1 cellular context compared by ENCODE assay signal in the genomic region with DNA sequence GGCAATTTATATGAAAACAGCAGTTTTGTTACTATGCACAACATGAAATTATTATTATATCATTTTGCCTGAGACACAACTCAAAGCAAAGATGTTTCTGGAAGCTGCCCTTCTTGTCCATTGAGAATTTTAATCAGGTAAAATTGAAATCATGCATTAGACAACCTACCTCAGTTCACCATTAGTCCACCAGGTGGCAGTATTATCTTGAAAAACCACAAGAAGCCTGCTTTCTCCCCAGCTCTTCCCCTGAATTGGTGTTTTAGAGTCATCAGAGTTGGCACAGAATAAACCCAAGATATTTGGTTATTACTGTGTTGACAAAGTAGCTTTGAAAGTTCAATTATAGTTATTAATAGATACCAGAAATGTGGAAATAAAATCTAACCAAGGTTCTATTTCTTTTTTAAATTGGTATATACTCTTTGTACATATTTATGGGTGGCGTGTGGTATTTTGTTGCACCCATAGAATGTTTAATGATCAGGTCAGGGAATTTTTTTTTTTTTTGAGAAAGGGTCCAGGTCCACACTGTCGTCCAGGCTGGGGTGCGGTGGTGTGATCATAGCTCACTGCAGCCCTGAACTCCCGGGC.
A peak's percentile ranks its signal among the peaks of the same experiment; 100 is the strongest.
TF ChIP-seq lines count a peak whose summit lies in the region.

No MANE protein-coding gene starts in this region.

TF ChIP-seq in HEK293, 187 proteins besides CTCF, POLR2A, EP300 and RAD21 (continued from another document):
- TF ChIP-seq ZBTB44 (tag by site-specific recombination; IDR thresholded peaks at IDR 0.05) (no peak), ZNF398 (tag by site-specific recombination; IDR thresholded peaks at IDR 0.05) (no peak), YY1 (tag by site-specific recombination; IDR thresholded peaks at IDR 0.05) (no peak), ZNF133 (tag by site-specific recombination; IDR thresholded peaks at IDR 0.05) (no peak), ZBTB11 (tag by site-specific recombination; conservative IDR thresholded peaks at IDR 0.05; ENCODE audit: low read depth) (no peak), BCL11A (tag by site-specific recombination; IDR thresholded peaks at IDR 0.05; ENCODE audit: low read depth) (no peak), ZNF776 (tag by site-specific recombination; IDR thresholded peaks at IDR 0.05; ENCODE audit: borderline replicate concordance) (no peak), ZNF169 (tag by site-specific recombination; IDR thresholded peaks at IDR 0.05) (no peak), ZNF747 (tag by site-specific recombination; IDR thresholded peaks at IDR 0.05) (no peak), ZNF157 (tag by site-specific recombination; IDR thresholded peaks at IDR 0.05) (no peak), GLI4 (tag by site-specific recombination; IDR thresholded peaks at IDR 0.05) (no peak), ZNF48 (tag by site-specific recombination; IDR thresholded peaks at IDR 0.05) (no peak), ZNF621 (tag by site-specific recombination; IDR thresholded peaks at IDR 0.05) (no peak), ZNF830 (tag by site-specific recombination; IDR thresholded peaks at IDR 0.05; ENCODE audit: low read depth) (no peak), ZNF843 (tag by site-specific recombination; IDR thresholded peaks at IDR 0.05) (no peak), ZNF10 (tag by site-specific recombination; IDR thresholded peaks at IDR 0.05) (peak; percentile 65; the same call in 1 of the 2 replicates), ZFHX2 (tag by site-specific recombination; conservative IDR thresholded peaks at IDR 0.05) (no peak), ZNF580 (tag by site-specific recombination; IDR thresholded peaks at IDR 0.05) (no peak), ZNF2 (tag by site-specific recombination; IDR thresholded peaks at IDR 0.05) (0 out of 2 replicates have a peak, but pooled peaks have one; percentile 33), SP2 (tag by site-specific recombination; IDR thresholded peaks at IDR 0.05) (no peak), ZNF433 (tag by site-specific recombination; IDR thresholded peaks at IDR 0.05; ENCODE audit: low read depth) (no peak), TRIM28 (IDR thresholded peaks at IDR 0.05; ENCODE audit: borderline replicate concordance, low read length) (no peak), ZNF114 (tag by site-specific recombination; IDR thresholded peaks at IDR 0.05) (no peak), ZNF473 (tag by site-specific recombination; IDR thresholded peaks at IDR 0.05) (no peak), ZNF184 (tag by site-specific recombination; IDR thresholded peaks at IDR 0.05) (no peak; the same call in 1 of the 2 replicates), GFI1B (tag by site-specific recombination; IDR thresholded peaks at IDR 0.05) (no peak), ZNF37A (tag by site-specific recombination; IDR thresholded peaks at IDR 0.05) (no peak), ZNF155 (tag by site-specific recombination; IDR thresholded peaks at IDR 0.05) (no peak), ZNF571 (tag by site-specific recombination; IDR thresholded peaks at IDR 0.05) (no peak), ZNF654 (tag by site-specific recombination; IDR thresholded peaks at IDR 0.05; ENCODE audit: low read depth) (peak; percentile 91), PRDM4 (tag by site-specific recombination; IDR thresholded peaks at IDR 0.05) (no peak), ZXDB (tag by site-specific recombination; IDR thresholded peaks at IDR 0.05) (no peak), ZNF239 (tag by site-specific recombination; IDR thresholded peaks at IDR 0.05) (no peak)
- TF ChIP-seq, protein P1, sequence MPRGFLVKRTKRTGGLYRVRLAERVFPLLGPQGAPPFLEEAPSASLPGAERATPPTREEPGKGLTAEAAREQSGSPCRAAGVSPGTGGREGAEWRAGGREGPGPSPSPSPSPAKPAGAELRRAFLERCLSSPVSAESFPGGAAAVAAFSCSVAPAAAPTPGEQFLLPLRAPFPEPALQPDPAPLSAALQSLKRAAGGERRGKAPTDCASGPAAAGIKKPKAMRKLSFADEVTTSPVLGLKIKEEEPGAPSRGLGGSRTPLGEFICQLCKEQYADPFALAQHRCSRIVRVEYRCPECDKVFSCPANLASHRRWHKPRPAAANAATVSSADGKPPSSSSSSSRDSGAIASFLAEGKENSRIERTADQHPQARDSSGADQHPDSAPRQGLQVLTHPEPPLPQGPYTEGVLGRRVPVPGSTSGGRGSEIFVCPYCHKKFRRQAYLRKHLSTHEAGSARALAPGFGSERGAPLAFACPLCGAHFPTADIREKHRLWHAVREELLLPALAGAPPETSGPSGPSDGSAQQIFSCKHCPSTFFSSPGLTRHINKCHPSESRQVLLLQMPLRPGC (tag by site-specific recombination; IDR thresholded peaks at IDR 0.05): no peak
- TF ChIP-seq, protein P2, sequence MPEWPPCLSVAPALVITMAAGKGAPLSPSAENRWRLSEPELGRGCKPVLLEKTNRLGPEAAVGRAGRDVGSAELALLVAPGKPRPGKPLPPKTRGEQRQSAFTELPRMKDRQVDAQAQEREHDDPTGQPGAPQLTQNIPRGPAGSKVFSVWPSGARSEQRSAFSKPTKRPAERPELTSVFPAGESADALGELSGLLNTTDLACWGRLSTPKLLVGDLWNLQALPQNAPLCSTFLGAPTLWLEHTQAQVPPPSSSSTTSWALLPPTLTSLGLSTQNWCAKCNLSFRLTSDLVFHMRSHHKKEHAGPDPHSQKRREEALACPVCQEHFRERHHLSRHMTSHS (tag by site-specific recombination; IDR thresholded peaks at IDR 0.05): no peak
- TF ChIP-seq, protein P3, sequence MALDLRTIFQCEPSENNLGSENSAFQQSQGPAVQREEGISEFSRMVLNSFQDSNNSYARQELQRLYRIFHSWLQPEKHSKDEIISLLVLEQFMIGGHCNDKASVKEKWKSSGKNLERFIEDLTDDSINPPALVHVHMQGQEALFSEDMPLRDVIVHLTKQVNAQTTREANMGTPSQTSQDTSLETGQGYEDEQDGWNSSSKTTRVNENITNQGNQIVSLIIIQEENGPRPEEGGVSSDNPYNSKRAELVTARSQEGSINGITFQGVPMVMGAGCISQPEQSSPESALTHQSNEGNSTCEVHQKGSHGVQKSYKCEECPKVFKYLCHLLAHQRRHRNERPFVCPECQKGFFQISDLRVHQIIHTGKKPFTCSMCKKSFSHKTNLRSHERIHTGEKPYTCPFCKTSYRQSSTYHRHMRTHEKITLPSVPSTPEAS (tag by site-specific recombination; IDR thresholded peaks at IDR 0.05): 0 out of 2 replicates have a peak, but pooled peaks have one; percentile 6
- TF ChIP-seq, protein P4, sequence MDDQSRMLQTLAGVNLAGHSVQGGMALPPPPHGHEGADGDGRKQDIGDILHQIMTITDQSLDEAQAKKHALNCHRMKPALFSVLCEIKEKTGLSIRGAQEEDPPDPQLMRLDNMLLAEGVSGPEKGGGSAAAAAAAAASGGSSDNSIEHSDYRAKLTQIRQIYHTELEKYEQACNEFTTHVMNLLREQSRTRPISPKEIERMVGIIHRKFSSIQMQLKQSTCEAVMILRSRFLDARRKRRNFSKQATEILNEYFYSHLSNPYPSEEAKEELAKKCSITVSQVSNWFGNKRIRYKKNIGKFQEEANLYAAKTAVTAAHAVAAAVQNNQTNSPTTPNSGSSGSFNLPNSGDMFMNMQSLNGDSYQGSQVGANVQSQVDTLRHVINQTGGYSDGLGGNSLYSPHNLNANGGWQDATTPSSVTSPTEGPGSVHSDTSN (CRISPR knock-in tag; IDR thresholded peaks at IDR 0.05): no peak
- TF ChIP-seq, protein P5, sequence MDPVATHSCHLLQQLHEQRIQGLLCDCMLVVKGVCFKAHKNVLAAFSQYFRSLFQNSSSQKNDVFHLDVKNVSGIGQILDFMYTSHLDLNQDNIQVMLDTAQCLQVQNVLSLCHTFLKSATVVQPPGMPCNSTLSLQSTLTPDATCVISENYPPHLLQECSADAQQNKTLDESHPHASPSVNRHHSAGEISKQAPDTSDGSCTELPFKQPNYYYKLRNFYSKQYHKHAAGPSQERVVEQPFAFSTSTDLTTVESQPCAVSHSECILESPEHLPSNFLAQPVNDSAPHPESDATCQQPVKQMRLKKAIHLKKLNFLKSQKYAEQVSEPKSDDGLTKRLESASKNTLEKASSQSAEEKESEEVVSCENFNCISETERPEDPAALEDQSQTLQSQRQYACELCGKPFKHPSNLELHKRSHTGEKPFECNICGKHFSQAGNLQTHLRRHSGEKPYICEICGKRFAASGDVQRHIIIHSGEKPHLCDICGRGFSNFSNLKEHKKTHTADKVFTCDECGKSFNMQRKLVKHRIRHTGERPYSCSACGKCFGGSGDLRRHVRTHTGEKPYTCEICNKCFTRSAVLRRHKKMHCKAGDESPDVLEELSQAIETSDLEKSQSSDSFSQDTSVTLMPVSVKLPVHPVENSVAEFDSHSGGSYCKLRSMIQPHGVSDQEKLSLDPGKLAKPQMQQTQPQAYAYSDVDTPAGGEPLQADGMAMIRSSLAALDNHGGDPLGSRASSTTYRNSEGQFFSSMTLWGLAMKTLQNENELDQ (tag by site-specific recombination; IDR thresholded peaks at IDR 0.05; ENCODE audit: low read depth): no peak
